1 cellular context compared by ENCODE assay signal in genomic region chr5:172805018-172805683, GRCh38.
TF ChIP-seq lines count a peak whose summit lies in the region.

No MANE protein-coding gene starts in this region.

TF ChIP-seq in K562, 482 proteins besides CTCF, POLR2A, EP300 and RAD21 (continued from another document):
- TF ChIP-seq NKRF (IDR thresholded peaks at IDR 0.05; ENCODE audit: borderline replicate concordance), result no peak
- TF ChIP-seq GATA2 (CRISPR knock-in tag; IDR thresholded peaks at IDR 0.05), result peak; percentile 32; the same call in 1 of the 2 replicates
- no peak for TF ChIP-seq POLR2B (IDR thresholded peaks at IDR 0.05; ENCODE audit: low read depth, partially characterized antibody)
- TF ChIP-seq ZBTB26 (CRISPR knock-in tag; IDR thresholded peaks at IDR 0.05), result 0 out of 2 replicates have a peak, but pooled peaks have one; percentile 22
- no peak for TF ChIP-seq KAT7 (CRISPR knock-in tag; IDR thresholded peaks at IDR 0.05; ENCODE audit: borderline replicate concordance)
- TF ChIP-seq ZNF512 (tag; IDR thresholded peaks at IDR 0.05), result peak; percentile 89
- TF ChIP-seq MYNN (IDR thresholded peaks at IDR 0.05), result no peak
- TF ChIP-seq MYNN (CRISPR knock-in tag; IDR thresholded peaks at IDR 0.05), result no peak
- TF ChIP-seq ZNF511 (CRISPR knock-in tag; IDR thresholded peaks at IDR 0.05), result no peak
- peak; percentile 43; the same call in 1 of the 2 replicates for TF ChIP-seq GATAD2B (IDR thresholded peaks at IDR 0.05; ENCODE audit: borderline replicate concordance)
- TF ChIP-seq OTX1 (CRISPR knock-in tag; IDR thresholded peaks at IDR 0.05), result peak; percentile 10; the same call in 1 of the 2 replicates
- TF ChIP-seq PHF20 (IDR thresholded peaks at IDR 0.05; ENCODE audit: partially characterized antibody), result no peak
- 0 out of 4 replicates have a peak, but pooled peaks of 1 of the 2 experiments have one; percentile 49 for TF ChIP-seq MLLT1 (IDR thresholded peaks at IDR 0.05)
- no peak for TF ChIP-seq FOS (IDR thresholded peaks at IDR 0.05; ENCODE audit: extremely low read depth, insufficient read length)
- no peak for TF ChIP-seq RERE (CRISPR knock-in tag; IDR thresholded peaks at IDR 0.05; ENCODE audit: borderline replicate concordance)
- no peak for TF ChIP-seq HCFC1 (IDR thresholded peaks at IDR 0.05; ENCODE audit: low read depth, low read length)
- TF ChIP-seq DACH1 (IDR thresholded peaks at IDR 0.05; ENCODE audit: partially characterized antibody), result peak; percentile 97
- TF ChIP-seq ZNF197 (CRISPR knock-in tag; IDR thresholded peaks at IDR 0.05; ENCODE audit: low read depth), result no peak
- TF ChIP-seq NCOA4 (IDR thresholded peaks at IDR 0.05; ENCODE audit: partially characterized antibody), result no peak
